23 cellular contexts compared by ENCODE assay signal in the genomic region with DNA sequence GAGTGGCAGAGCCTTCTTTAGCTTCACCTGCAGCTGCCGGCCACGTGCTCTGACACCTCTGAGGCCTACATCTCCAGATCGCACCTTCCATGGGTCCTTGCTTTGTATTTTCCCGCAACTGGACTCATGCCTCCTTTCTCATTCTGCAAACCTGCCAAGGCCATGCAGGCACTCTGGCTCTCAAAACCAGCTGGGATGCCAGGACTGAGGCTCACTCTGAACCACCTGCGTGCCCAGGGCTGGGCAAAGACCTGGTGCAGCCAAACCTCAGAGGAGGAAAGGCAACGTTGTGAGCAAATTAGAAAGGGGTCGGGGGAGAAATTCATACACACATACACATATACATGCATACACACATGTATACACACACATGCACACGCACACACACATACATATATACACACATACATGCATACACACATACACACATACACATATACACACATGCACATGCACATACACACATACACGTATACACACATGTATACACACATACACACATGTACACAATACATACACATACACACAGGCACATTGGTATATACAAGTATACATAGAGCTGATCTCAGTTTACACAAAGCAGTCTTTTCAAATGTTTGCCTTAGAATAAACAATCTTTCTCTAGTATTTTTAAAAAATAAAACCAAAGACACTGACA.
"Had no signal": no experiment of that assay in that cellular context is flagged by ENCODE, and none has a peak within 500 bp of the region (broad histone marks: within the 10 kb centered on the region; RNA-seq: fewer than 3 reads in every experiment).

No MANE protein-coding gene starts in this region.

- H3K4me3 ChIP-seq: gastrocnemius medialis, ovary, testis, transverse colon, uterus had no signal

- FAIRE-seq: bronchial epithelial cell had no signal

- H3K27me3 ChIP-seq: ovary, testis, uterus had no signal

- H3K9me3 ChIP-seq: gastrocnemius medialis, ovary, testis, transverse colon, uterus had no signal

- DNase-seq: activated CD4-positive, alpha-beta memory T cell treated with anti-CD3 and anti-CD28 coated beads for 36 hours; activated CD4-positive, alpha-beta T cell treated with anti-CD3 and anti-CD28 coated beads, Interleukin-2, amount 10 ng/mL, durations not matched to agents 24 days and 14 days; activated CD4-positive, CD25-positive, alpha-beta regulatory T cell treated with anti-CD3 and anti-CD28 coated beads, Interleukin-2, amount 50 U/mL, for 72 hours; activated T-cell treated with anti-CD3 and anti-CD28 coated beads, Interleukin-2, amount 50 U/mL, for 48 hours; cerebellar nuclear complex; cortex of kidney; effector memory CD8-positive, alpha-beta T cell; erythroblast; gastrocnemius medialis; glutamatergic neuron; islet precursor cell; mammary epithelial cell; naive B cell; nephron progenitor cell; ovary; retina; stimulated activated naive CD4-positive, alpha-beta T cell treated with Interleukin-2 at 50 U/mL for 16 hours; SW 1271; T1000; testis; transverse colon; uterus had no signal

- H3K27ac ChIP-seq: gastrocnemius medialis, ovary, testis, transverse colon, uterus had no signal

- H3K36me3 ChIP-seq: gastrocnemius medialis, ovary, transverse colon, uterus had no signal

- H3K4me1 ChIP-seq: gastrocnemius medialis, testis, transverse colon, uterus had no signal
